In the genomic region with DNA sequence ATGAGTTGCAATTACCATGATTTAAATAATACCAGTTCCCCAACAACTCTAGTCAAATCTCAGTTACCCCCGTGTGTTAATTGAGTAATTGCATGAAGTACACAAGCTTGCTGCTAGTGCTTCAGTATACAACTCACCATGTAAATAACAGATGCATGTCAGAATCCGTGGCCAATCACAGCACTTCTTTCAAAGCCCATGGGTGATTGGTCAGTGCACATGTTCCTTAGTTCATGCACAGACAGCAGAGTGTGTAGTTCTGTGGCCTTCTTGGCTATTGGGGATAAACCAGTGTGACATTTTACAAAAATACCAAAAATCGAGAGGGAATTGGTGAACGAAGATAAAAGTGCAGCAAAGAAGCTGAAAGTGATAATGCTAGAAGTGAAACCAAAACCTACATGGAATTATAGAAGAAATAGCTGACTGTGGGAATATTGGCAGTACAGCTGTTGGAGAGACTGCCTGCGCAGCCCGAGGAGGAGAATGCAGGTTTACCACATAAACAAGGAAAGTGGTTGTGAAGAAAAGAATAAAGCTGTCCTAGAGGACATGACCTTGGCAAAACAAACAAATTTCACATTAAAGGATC, we compare ENCODE assay signal across 18 cellular contexts. TPM values are rescaled to one million over a fixed set of nuclear protein-coding genes. Genes with fewer than 3 reads are reported as not detected.
DNase-seq lines count a peak whose midpoint lies in the region; TF ChIP-seq lines count a peak whose summit lies in the region.
"Had no signal": no experiment of that assay in that cellular context is flagged by ENCODE, and none has a peak within 500 bp of the region (broad histone marks: within the 10 kb centered on the region; RNA-seq: fewer than 3 reads in every experiment).

No MANE protein-coding gene starts in this region.

- H3K36me3 ChIP-seq in Caco-2 (ENCODE audit: control insufficient read depth, insufficient read depth, low read length) (no peaks in the 10 kb centered on the region), duodenal mucosa (ENCODE audit: control insufficient read depth in 1 of 2, insufficient read depth in 2 of 2, low read length in 2 of 2) (no peaks in the 10 kb centered on the region), mesenchymal stem cell (ENCODE audit: control insufficient read depth in 1 of 2, insufficient read depth in 2 of 2, low read depth in 1 of 2, low read length in 2 of 2) (no peaks in the 10 kb centered on the region), spleen (no peaks in the 10 kb centered on the region), tibial artery (no peaks in the 10 kb centered on the region)
- H3K36me3 ChIP-seq: heart left ventricle had no signal

- H3K4me2 ChIP-seq in mesenchymal stem cell (ENCODE audit: low read length, poor library complexity, severe bottlenecking) = no peak overlapping the region

- WGBS in mesenchymal stem cell = 81% methylated on average over 6 of the region's 6 CpGs
- WGBS in spleen, 5 donors = 62 to 80% (median 70%) methylated on average over 6 of the region's 6 CpGs

- peak overlapping the region; percentile 30 for H3K4me3 Mint-ChIP-seq in Caco-2 (ENCODE audit: unreplicated experiment)
- H3K4me3 Mint-ChIP-seq: activated CD4-positive, alpha-beta memory T cell treated with anti-CD3 and anti-CD28 coated beads for 36 hours; stimulated activated naive B cell treated with anti-CD40 and anti-IgM and Interleukin-4, amounts not matched to agents 10 μg/mL and 1 μg/mL and 100 μg/mL, for 72 hours had no signal

- no peaks in the 10 kb centered on the region for H3K27me3 Mint-ChIP-seq in Caco-2 (ENCODE audit: insufficient read depth, unreplicated experiment)

- peaks cover 8% of the 10 kb centered on the region for H3K4me1 Mint-ChIP-seq in Caco-2 (ENCODE audit: low read depth, unreplicated experiment)

- H3K4me1 ChIP-seq in Caco-2 (peaks cover 27% of the 10 kb centered on the region), duodenal mucosa (ENCODE audit: control insufficient read depth in 1 of 2, insufficient read depth in 2 of 2, low read length in 2 of 2) (peaks cover 18 to 32% of the 10 kb centered on the region in 2 donors), mesenchymal stem cell (ENCODE audit: control insufficient read depth, insufficient read depth, low read depth, low read length) (no peaks in the 10 kb centered on the region), spleen (peaks cover 0 to 21% (median 4%) of the 10 kb centered on the region in 6 donors), tibial artery (no peaks in the 10 kb centered on the region)

- no peak for TF ChIP-seq POLR2A in spleen (IDR thresholded peaks at IDR 0.05)

- H2BK120ac ChIP-seq in mesenchymal stem cell (ENCODE audit: low read depth, low read length) = no peak overlapping the region

- no peak overlapping the region for H2AFZ ChIP-seq in mesenchymal stem cell (ENCODE audit: low read depth, low read length)

- no peak overlapping the region for H4K91ac ChIP-seq in mesenchymal stem cell (ENCODE audit: low read length)

- H3K36me3 Mint-ChIP-seq in Caco-2 (ENCODE audit: insufficient read depth, unreplicated experiment) = peaks cover 19% of the 10 kb centered on the region
- H3K36me3 Mint-ChIP-seq: activated CD4-positive, alpha-beta memory T cell treated with anti-CD3 and anti-CD28 coated beads for 36 hours; stimulated activated naive B cell treated with anti-CD40 and anti-IgM and Interleukin-4, amounts not matched to agents 10 μg/mL and 1 μg/mL and 100 μg/mL, for 72 hours had no signal

- H3K4ac ChIP-seq in mesenchymal stem cell (ENCODE audit: low read depth in 1 of 2, low read length in 2 of 2) = no peak overlapping the region

- POLR2A ChIA-PET in Caco-2 (lab: Charles Lee) = no interaction called here

- H4K8ac ChIP-seq in mesenchymal stem cell (ENCODE audit: low read length) = no peak overlapping the region

- H3K14ac ChIP-seq in mesenchymal stem cell (ENCODE audit: low read length in 2 of 2) = no peak overlapping the region

- no peak overlapping the region for H3K23ac ChIP-seq in mesenchymal stem cell (ENCODE audit: low read length in 2 of 2)

- CTCF ChIA-PET in Caco-2 (lab: Charles Lee) = no interaction called here

- TF ChIP-seq CTCF in Caco-2 (IDR thresholded peaks at IDR 0.05; ENCODE audit: insufficient read depth in 1 of 2, low read depth in 1 of 2, low read length in 1 of 2, severe bottlenecking in 1 of 2, unreplicated experiment in 1 of 2) = no peak
- no peak for TF ChIP-seq CTCF in spleen (IDR thresholded peaks at IDR 0.05 in 8 of 11, conservative IDR thresholded peaks at IDR 0.05 in 3 of 11)
- TF ChIP-seq CTCF in tibial artery (IDR thresholded peaks at IDR 0.05) = no peak

- no peak overlapping the region for H2AK5ac ChIP-seq in mesenchymal stem cell (ENCODE audit: low read length, severe bottlenecking)

- H2BK15ac ChIP-seq in mesenchymal stem cell (ENCODE audit: low read depth, poor library complexity, severe bottlenecking) = no peak overlapping the region

- no peak overlapping the region for H3K18ac ChIP-seq in mesenchymal stem cell (ENCODE audit: low read depth in 1 of 2, low read length in 2 of 2)

- no peak overlapping the region for H3K9ac ChIP-seq in duodenal mucosa (ENCODE audit: low read depth in 1 of 2, low read length in 2 of 2)
- peak overlapping the region; percentile 20 for H3K9ac ChIP-seq in mesenchymal stem cell (ENCODE audit: low read length)

- no TSS peak for BruUV-seq in Caco-2 (replicated peaks; lab: Mats Ljungman, UMichigan)

- intact Hi-C loops in Caco-2 (cut with micrococcal nuclease; ENCODE audit: unreplicated experiment) (loop anchor here (1.0 kb wide), 1 partner anchor 15 kb away; no protein-coding TSS in a partner anchor), spleen (cut with DNase I; ENCODE audit: low total_unique reads) (no loop called here), tibial artery (cut with DNase I; ENCODE audit: low total_unique reads) (no loop called here)

- no peak overlapping the region for H3K4me3 ChIP-seq in Caco-2 (ENCODE audit: low read depth, low read length)
- peak overlapping the region; percentile 53 to 59 for H3K4me3 ChIP-seq in duodenal mucosa (ENCODE audit: low read depth in 1 of 2, low read length in 2 of 2)
- peak overlapping the region in 1 of 2 experiments; percentile 34 for H3K4me3 ChIP-seq in mesenchymal stem cell (ENCODE audit: insufficient read depth in 1 of 2, low read depth in 1 of 2, low read length in 2 of 2)
- H3K4me3 ChIP-seq in spleen = peak overlapping the region in 4 of 8 donors; percentile 4 to 41 (median 18)
- H3K4me3 ChIP-seq in tibial artery = no peak overlapping the region
- H3K4me3 ChIP-seq: heart left ventricle had no signal

- H3K27ac Mint-ChIP-seq in Caco-2 (ENCODE audit: unreplicated experiment) = no peak overlapping the region
- H3K27ac Mint-ChIP-seq: activated CD4-positive, alpha-beta memory T cell treated with anti-CD3 and anti-CD28 coated beads for 36 hours; stimulated activated naive B cell treated with anti-CD40 and anti-IgM and Interleukin-4, amounts not matched to agents 10 μg/mL and 1 μg/mL and 100 μg/mL, for 72 hours had no signal

- H3K9me3 Mint-ChIP-seq in Caco-2 (ENCODE audit: unreplicated experiment) = no peaks in the 10 kb centered on the region
- H3K9me3 Mint-ChIP-seq: activated CD4-positive, alpha-beta memory T cell treated with anti-CD3 and anti-CD28 coated beads for 36 hours; stimulated activated naive B cell treated with anti-CD40 and anti-IgM and Interleukin-4, amounts not matched to agents 10 μg/mL and 1 μg/mL and 100 μg/mL, for 72 hours had no signal

- H3K9me3 ChIP-seq in Caco-2 (no peaks in the 10 kb centered on the region), duodenal mucosa (ENCODE audit: control insufficient read depth in 1 of 2, low read length in 2 of 2) (no peaks in the 10 kb centered on the region), mesenchymal stem cell (ENCODE audit: control insufficient read depth, low read length) (no peaks in the 10 kb centered on the region), spleen (no peaks in the 10 kb centered on the region), tibial artery (no peaks in the 10 kb centered on the region)
- H3K9me3 ChIP-seq: heart left ventricle had no signal

- H2BK5ac ChIP-seq in mesenchymal stem cell (ENCODE audit: low read depth, low read length, poor library complexity, severe bottlenecking) = no peak overlapping the region

- H3K27ac ChIP-seq in duodenal mucosa (ENCODE audit: low read depth, low read length) (no peak overlapping the region), mesenchymal stem cell (ENCODE audit: low read length, poor library complexity, severe bottlenecking) (no peak overlapping the region), spleen (peak overlapping the region in 1 of 8 donors; percentile 14), tibial artery (no peak overlapping the region)
- H3K27ac ChIP-seq: epithelial cell of prostate, heart left ventricle had no signal

- no peak for DNase-seq in Caco-2
- peak; percentile 14 for DNase-seq in NCI-H524 treated with DMSO at 0.1 percent for 48 hours (lab: John Stamatoyannopoulos, UW)
- DNase-seq in mesenchymal stem cell = peak; percentile 8
- no peak for DNase-seq in spleen
- no peak for DNase-seq in activated naive CD4-positive, alpha-beta T cell treated with anti-CD3 and anti-CD28 coated beads, Interleukin-2, amount 50 U/mL, for 16 hours
- no peak for DNase-seq in tibial artery
- DNase-seq in stimulated activated CD4-positive, alpha-beta T cell treated with anti-CD3 and anti-CD28 coated beads, Interleukin-1b, Interleukin-23, amount 100 ng/mL, for 48 hours = no peak
- DNase-seq: activated CD4-positive, alpha-beta memory T cell treated with anti-CD3 and anti-CD28 coated beads for 36 hours; activated T-cell treated with anti-CD3 and anti-CD28 coated beads, Interleukin-2, amount 50 U/mL, for 48 hours; COR-L47; GDM1; HCEC 1CT; heart left ventricle; islet precursor cell; NCI-H1092; stimulated activated naive B cell treated with anti-CD40 and anti-IgM and Interleukin-4, amounts not matched to agents 10 μg/mL and 1 μg/mL and 100 μg/mL, for 72 hours had no signal

- peaks cover 11% of the 10 kb centered on the region for H3K79me1 ChIP-seq in mesenchymal stem cell (replicated peaks; ENCODE audit: low read length, poor library complexity, severe bottlenecking)

- H2BK12ac ChIP-seq in mesenchymal stem cell (ENCODE audit: low read length in 2 of 2) = no peak overlapping the region

- H3K27me3 ChIP-seq in Caco-2 (replicated peaks; ENCODE audit: control insufficient read depth, insufficient read depth, low read length) = no peaks in the 10 kb centered on the region
- no peaks in the 10 kb centered on the region for H3K27me3 ChIP-seq in duodenal mucosa (ENCODE audit: control insufficient read depth in 1 of 2, insufficient read depth in 2 of 2, low read length in 2 of 2)
- no peaks in the 10 kb centered on the region for H3K27me3 ChIP-seq in mesenchymal stem cell (ENCODE audit: control insufficient read depth in 1 of 2, insufficient read depth in 1 of 2, low read length in 2 of 2)
- H3K27me3 ChIP-seq in spleen (replicated peaks in 1 of 7) = no peaks in the 10 kb centered on the region
- no peaks in the 10 kb centered on the region for H3K27me3 ChIP-seq in tibial artery
- H3K27me3 ChIP-seq: heart left ventricle had no signal

RNA-seq across cellular contexts. Expression of gene NEDD4L, which starts 59.4 kb away (rescaled TPM):
- total RNA-seq in Caco-2 (2022) = 84.4 and 85.4 TPM in 2 replicates
- 9.4 TPM for polyA plus RNA-seq in mesenchymal stem cell (2013, experiment 1 of 2)
- 12.5 TPM for polyA plus RNA-seq in mesenchymal stem cell (2013, experiment 2 of 2)
- total RNA-seq in spleen = 10 to 100 TPM; 14.3 to 26.9 (median 24.9) TPM
- polyA plus RNA-seq in spleen = 10 to 100 TPM in 1 of 3 donors, 1 to 10 TPM in 2; 8.7 to 14.1 (median 9.0) TPM

Comparison
In these comparisons a context has a peak if more than half of its experiments do, and no peak if none do; other contexts are left out.
1. DNase-seq: peak in NCI-H524 treated with DMSO at 0.1 percent for 48 hours (single experiment) and mesenchymal stem cell (single experiment); none in Caco-2 (0 of 2), spleen (single experiment), activated naive CD4-positive, alpha-beta T cell treated with anti-CD3 and anti-CD28 coated beads, Interleukin-2, amount 50 U/mL, for 16 hours (single experiment), tibial artery (0 of 2) and stimulated activated CD4-positive, alpha-beta T cell treated with anti-CD3 and anti-CD28 coated beads, Interleukin-1b, Interleukin-23, amount 100 ng/mL, for 48 hours (single experiment).
2. H3K4me3 ChIP-seq: peak in duodenal mucosa (2 of 2); none in Caco-2 (single experiment) and tibial artery (0 of 2).